ENCODE assay signal across 8 cellular contexts in the genomic region with DNA sequence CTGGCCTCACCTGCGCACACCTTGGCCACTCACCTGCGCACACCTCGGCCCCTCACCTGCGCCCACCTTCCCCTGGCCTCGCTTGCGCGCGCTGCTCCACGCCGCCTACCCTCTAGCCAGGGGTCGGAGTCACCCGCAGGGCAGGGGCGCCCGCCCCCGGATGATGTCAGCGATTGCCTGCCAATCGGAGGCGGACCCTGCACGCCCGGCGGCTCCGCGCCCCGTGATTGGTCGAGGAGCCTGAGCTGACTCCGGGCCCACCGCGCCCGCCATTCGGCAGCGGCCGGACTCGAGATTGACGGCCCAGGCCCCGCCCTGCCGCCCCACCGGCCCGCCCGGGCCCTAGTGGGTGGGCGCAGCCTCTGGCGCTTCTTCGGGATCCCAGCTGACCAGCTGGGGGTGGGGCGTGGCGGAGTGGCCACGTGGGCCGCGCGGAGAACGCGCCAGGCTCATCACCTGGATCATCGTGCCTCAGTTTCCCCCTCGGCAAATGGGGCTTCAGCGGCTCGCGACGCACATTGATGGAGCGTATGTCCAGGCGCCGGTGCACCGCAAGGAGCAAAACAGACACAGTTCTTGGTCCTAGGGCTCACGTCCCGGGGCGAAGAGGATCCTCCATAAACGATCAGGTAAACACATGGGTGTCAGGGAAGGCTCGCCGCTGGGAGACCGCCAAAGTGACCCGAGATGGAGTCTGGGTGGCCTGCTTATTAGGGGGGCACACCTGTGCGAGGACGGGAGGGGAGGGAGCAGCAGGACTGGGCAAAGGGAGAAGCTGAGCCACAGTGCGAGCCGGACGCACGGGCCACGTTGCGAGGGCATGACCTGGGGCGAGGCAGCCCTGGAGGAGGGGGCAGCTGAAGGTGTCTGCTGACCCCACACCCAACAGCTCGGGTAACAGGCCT. TPM values are rescaled to one million over a fixed set of nuclear protein-coding genes. Genes with fewer than 3 reads are reported as not detected.
DNase-seq lines count a peak whose midpoint lies in the region; ATAC-seq and TF ChIP-seq lines count a peak whose summit lies in the region.

A gene with protein sequence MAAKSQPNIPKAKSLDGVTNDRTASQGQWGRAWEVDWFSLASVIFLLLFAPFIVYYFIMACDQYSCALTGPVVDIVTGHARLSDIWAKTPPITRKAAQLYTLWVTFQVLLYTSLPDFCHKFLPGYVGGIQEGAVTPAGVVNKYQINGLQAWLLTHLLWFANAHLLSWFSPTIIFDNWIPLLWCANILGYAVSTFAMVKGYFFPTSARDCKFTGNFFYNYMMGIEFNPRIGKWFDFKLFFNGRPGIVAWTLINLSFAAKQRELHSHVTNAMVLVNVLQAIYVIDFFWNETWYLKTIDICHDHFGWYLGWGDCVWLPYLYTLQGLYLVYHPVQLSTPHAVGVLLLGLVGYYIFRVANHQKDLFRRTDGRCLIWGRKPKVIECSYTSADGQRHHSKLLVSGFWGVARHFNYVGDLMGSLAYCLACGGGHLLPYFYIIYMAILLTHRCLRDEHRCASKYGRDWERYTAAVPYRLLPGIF (minus strand): TSS at position 137 of the 905 bp plus-strand sequence. CDS start 3,441 bp downstream, outside the sequence.

- ATAC-seq in HG02852 (IDR thresholded peaks at IDR 0.05; ENCODE audit: unreplicated experiment) (peak; percentile 78), T-cell (replicated peaks in 1 of 4) (peak; percentile 79 to 82 (median 80))

- H3K36me3 Mint-ChIP-seq in T-cell (peaks cover 24% of the 10 kb centered on the region), type B pancreatic cell (peaks cover 23% of the 10 kb centered on the region)

- intact Hi-C loops in cardiac septum (cut with DNase I): no loop called here

- H3K4me3 Mint-ChIP-seq in T-cell: peak within 1 kb of the TSS; percentile 84 to 87 (median 85)
- H3K4me3 Mint-ChIP-seq in type B pancreatic cell: peak within 1 kb of the TSS; percentile 97

- POLR2A ChIA-PET in T-cell (lab: Charles Lee): no interaction called here

- no peaks in the 10 kb centered on the region for H3K9me3 Mint-ChIP-seq in T-cell
- H3K9me3 Mint-ChIP-seq in type B pancreatic cell: no peaks in the 10 kb centered on the region

- no peak for TF ChIP-seq CTCF in GM13976 (IDR thresholded peaks at IDR 0.05; ENCODE audit: borderline replicate concordance, control extremely low read depth, extremely low read depth, insufficient read depth, missing control alignments)
- TF ChIP-seq CTCF in type B pancreatic cell (conservative IDR thresholded peaks at IDR 0.05): peak; percentile 17

- H3K27ac ChIP-seq in adipose tissue (ENCODE audit: low read depth, low read length): peak within 1 kb of the TSS; percentile 52

- H3K27ac Mint-ChIP-seq in T-cell (peak within 1 kb of the TSS; percentile 89 to 95), type B pancreatic cell (peak within 1 kb of the TSS; percentile 80)

- H3K4me1 Mint-ChIP-seq in T-cell: peaks cover 44 to 51% (median 47%) of the 10 kb centered on the region in 3 donors
- peaks cover 38% of the 10 kb centered on the region for H3K4me1 Mint-ChIP-seq in type B pancreatic cell (ENCODE audit: unreplicated experiment)

- DNase-seq in GM13976 (ENCODE audit: low spot score) (peak; percentile 99), NCI-H146 (lab: John Stamatoyannopoulos, UW) (peak; percentile 97), T-cell (peak; percentile 79 to 93 (median 88)), cardiac septum (ENCODE audit: low spot score) (peak; percentile 96), pons (ENCODE audit: low spot score) (peak; percentile 94), type B pancreatic cell (ENCODE audit: extremely low spot score, unreplicated experiment) (peak; percentile 99)

- H3K27me3 Mint-ChIP-seq in T-cell (no peaks in the 10 kb centered on the region), type B pancreatic cell (no peaks in the 10 kb centered on the region)

- 0 to 1% (median 1%) methylated on average over 73 to 78 of the region's 78 CpGs for WGBS in adipose tissue, 3 donors

- in situ Hi-C loops in GM13976 (cut with MboI; ENCODE audit: low sequenced_read_pairs, unreplicated experiment): no loop called here

- CTCF ChIA-PET in T-cell (lab: Charles Lee): no interaction called here

RNA-seq across cellular contexts. Expression of the gene that starts here (rescaled TPM):
- 10 to 100 TPM; 17.8 to 22.6 (median 21.1) TPM for total RNA-seq in T-cell
- 10 to 100 TPM; 12.9 to 31.4 (median 15.5) TPM for polyA plus RNA-seq in adipose tissue
- 31.2 TPM for total RNA-seq in cardiac septum
- total RNA-seq in type B pancreatic cell (ENCODE audit: low replicate concordance): 97.0 and 99.1 TPM in 2 replicates

Comparison
In these comparisons a context has a peak if more than half of its experiments do, and no peak if none do; other contexts are left out.
1. Peak in every context shown above with its lines: DNase-seq, ATAC-seq and H3K27ac ChIP-seq.